In the genomic region with DNA sequence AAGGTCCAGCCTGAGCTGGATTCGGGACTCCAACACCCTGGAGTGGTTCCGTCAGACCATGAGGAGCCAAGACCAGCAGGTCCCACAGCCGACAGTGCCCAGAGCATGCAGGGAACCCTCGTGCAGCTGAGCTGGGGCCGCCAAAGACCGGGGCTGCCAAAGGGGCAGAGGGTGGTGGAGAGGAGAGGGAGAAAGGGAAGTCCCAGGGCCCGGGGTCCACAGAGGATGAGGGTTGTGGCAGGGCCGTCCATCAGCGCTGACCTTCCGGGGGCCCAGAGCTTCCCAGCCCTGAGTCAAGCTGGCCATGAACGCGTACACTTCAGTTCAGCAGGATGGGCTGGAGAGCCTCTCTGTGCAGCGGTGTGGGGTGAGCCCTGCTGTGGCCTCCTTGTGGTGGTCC, we compare ENCODE assay signal across 1 cellular context.
TF ChIP-seq lines count a peak whose summit lies in the region.

No MANE protein-coding gene starts in this region.

TF ChIP-seq in HepG2, 621 proteins besides CTCF, POLR2A, EP300 and RAD21:
- TF ChIP-seq ZFAT (CRISPR knock-in tag; conservative IDR thresholded peaks at IDR 0.05) (no peak), RBFOX2 (IDR thresholded peaks at IDR 0.05; ENCODE audit: low read depth, low read length) (0 out of 2 replicates have a peak, but pooled peaks have one; percentile 8), ZBTB38 (CRISPR knock-in tag; IDR thresholded peaks at IDR 0.05) (0 out of 2 replicates have a peak, but pooled peaks have one; percentile 1)
- TF ChIP-seq, protein P1, sequence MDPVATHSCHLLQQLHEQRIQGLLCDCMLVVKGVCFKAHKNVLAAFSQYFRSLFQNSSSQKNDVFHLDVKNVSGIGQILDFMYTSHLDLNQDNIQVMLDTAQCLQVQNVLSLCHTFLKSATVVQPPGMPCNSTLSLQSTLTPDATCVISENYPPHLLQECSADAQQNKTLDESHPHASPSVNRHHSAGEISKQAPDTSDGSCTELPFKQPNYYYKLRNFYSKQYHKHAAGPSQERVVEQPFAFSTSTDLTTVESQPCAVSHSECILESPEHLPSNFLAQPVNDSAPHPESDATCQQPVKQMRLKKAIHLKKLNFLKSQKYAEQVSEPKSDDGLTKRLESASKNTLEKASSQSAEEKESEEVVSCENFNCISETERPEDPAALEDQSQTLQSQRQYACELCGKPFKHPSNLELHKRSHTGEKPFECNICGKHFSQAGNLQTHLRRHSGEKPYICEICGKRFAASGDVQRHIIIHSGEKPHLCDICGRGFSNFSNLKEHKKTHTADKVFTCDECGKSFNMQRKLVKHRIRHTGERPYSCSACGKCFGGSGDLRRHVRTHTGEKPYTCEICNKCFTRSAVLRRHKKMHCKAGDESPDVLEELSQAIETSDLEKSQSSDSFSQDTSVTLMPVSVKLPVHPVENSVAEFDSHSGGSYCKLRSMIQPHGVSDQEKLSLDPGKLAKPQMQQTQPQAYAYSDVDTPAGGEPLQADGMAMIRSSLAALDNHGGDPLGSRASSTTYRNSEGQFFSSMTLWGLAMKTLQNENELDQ (CRISPR knock-in tag; IDR thresholded peaks at IDR 0.05; ENCODE audit: borderline replicate concordance) = no peak
- TF ChIP-seq, protein P2, sequence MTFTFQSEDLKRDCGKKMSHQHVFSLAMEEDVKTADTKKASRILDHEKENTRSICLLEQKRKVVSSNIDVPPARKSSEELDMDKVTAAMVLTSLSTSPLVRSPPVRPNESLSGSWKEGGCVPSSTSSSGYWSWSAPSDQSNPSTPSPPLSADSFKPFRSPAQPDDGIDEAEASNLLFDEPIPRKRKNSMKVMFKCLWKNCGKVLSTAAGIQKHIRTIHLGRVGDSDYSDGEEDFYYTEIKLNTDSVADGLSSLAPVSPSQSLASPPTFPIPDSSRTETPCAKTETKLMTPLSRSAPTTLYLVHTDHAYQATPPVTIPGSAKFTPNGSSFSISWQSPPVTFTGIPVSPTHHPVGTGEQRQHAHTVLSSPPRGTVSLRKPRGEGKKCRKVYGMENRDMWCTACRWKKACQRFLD (CRISPR knock-in tag; IDR thresholded peaks at IDR 0.05; ENCODE audit: borderline replicate concordance) = no peak
- TF ChIP-seq, protein P3, sequence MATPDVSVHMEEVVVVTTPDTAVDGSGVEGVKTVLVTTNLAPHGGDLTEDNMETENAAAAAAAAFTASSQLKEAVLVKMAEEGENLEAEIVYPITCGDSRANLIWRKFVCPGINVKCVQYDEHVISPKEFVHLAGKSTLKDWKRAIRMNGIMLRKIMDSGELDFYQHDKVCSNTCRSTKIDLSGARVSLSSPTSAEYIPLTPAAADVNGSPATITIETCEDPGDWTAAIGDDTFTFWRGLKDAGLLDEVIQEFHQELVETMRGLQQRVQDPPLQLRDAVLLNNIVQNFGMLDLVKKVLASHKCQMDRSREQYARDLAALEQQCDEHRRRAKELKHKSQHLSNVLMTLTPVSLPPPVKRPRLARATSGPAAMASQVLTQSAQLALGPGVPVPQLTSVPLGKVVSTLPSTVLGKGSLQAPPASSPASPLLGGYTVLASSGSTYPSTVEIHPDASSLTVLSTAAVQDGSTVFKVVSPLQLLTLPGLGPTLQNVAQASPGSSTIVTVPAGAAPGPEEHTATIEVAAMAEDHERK (CRISPR knock-in tag; IDR thresholded peaks at IDR 0.05; ENCODE audit: low read depth) = no peak
TF ChIP-seq in HepG2: peak in this region for 2.
